ENCODE assay signal across 11 cellular contexts in genomic region chr4:17781831-17782287, GRCh38. TPM values are rescaled to one million over a fixed set of nuclear protein-coding genes. Genes with fewer than 3 reads are reported as not detected.
DNase-seq lines count a peak whose midpoint lies in the region; ATAC-seq, FAIRE-seq and TF ChIP-seq lines count a peak whose summit lies in the region.
"Had no signal": no experiment of that assay in that cellular context is flagged by ENCODE, and none has a peak within 500 bp of the region (broad histone marks: within the 10 kb centered on the region; RNA-seq: fewer than 3 reads in every experiment).

No MANE protein-coding gene starts in this region.

- TF ChIP-seq CTCF in SK-N-SH (IDR thresholded peaks at IDR 0.05) (no peak), K562 (IDR thresholded peaks at IDR 0.05 in 2 of 3, conservative IDR thresholded peaks at IDR 0.05 in 1 of 3; ENCODE audit: insufficient read depth in 2 of 3, low read depth in 1 of 3, low read length in 3 of 3) (no peak), keratinocyte (optimal IDR thresholded peaks at IDR 0.05 in 1 of 3, IDR thresholded peaks at IDR 0.05 in 1 of 3, conservative IDR thresholded peaks at IDR 0.05 in 1 of 3; ENCODE audit: extremely low read depth in 1 of 3, insufficient read depth in 2 of 3, low read length in 3 of 3) (no peak), stomach (IDR thresholded peaks at IDR 0.05) (no peak)

- POLR2A ChIA-PET in SK-N-SH (lab: Yijun Ruan, JAX) (no interaction called here), K562 (lab: Yijun Ruan, JAX) (interaction anchor here (0.6 kb wide), 1 partner anchor 146 kb away, joined by 3 read pairs; no protein-coding TSS in a partner anchor)

- dilution Hi-C loops in keratinocyte (cut with MboI; ENCODE audit: extremely low pct_ligation_motif_present, low sequenced_read_pairs), result no loop called here

- H3K27me3 ChIP-seq in SK-N-SH (ENCODE audit: insufficient read depth) (no peaks in the 10 kb centered on the region), K562 (ENCODE audit: control insufficient read depth in 2 of 2, insufficient read depth in 2 of 2, low read length in 2 of 2) (peaks cover 13 to 30% of the 10 kb centered on the region in 2 experiments; a peak in 4 of 5 replicates), keratinocyte (ENCODE audit: control insufficient read depth, extremely low read depth, insufficient read depth, low read length) (peaks cover 23% of the 10 kb centered on the region), stomach (peaks cover 0 to 36% (median 19%) of the 10 kb centered on the region in 3 donors)

- H3K9ac ChIP-seq in SK-N-SH (no peak overlapping the region), K562 (ENCODE audit: insufficient read depth in 1 of 2, low read depth in 2 of 2, low read length in 2 of 2) (no peak overlapping the region), keratinocyte (ENCODE audit: control insufficient read depth, extremely low read depth, insufficient read depth, low read length) (no peak overlapping the region)

- no peaks in the 10 kb centered on the region for H3K9me2 ChIP-seq in SK-N-SH

- H3K9me1 ChIP-seq in K562 (ENCODE audit: control insufficient read depth, insufficient read depth, low read length), result no peaks in the 10 kb centered on the region
- H3K9me1 ChIP-seq in keratinocyte (ENCODE audit: control insufficient read depth, extremely low read depth, insufficient read depth, low read length), result no peaks in the 10 kb centered on the region

- TF ChIP-seq POLR2A in K562 (conservative IDR thresholded peaks at IDR 0.05) (no peak), stomach (IDR thresholded peaks at IDR 0.05) (no peak)

- CTCF ChIA-PET in SK-N-SH (lab: Yijun Ruan, JAX), result interaction anchor here (1.5 kb wide), 1 partner anchor 233 kb away, joined by 3 read pairs; no protein-coding TSS in a partner anchor
- CTCF ChIA-PET in K562 (lab: Yijun Ruan, JAX; ENCODE audit: low intra/inter-chr PET ratio), result no interaction called here

- DNase-seq in SK-N-SH (no peak), K562 (ENCODE audit: extremely low read depth in 1 of 4, low spot score in 3 of 4) (no peak), keratinocyte (ENCODE audit: low read depth, low spot score) (no peak), stomach (no peak), epidermal melanocyte (ENCODE audit: insufficient read length, low spot score) (no peak), OCI-M1 (lab: John Stamatoyannopoulos, UW) (no peak)
- DNase-seq: ACHN; activated CD4-positive, CD25-positive, alpha-beta regulatory T cell; NCI-H2081 treated with DMSO at 0.1 percent for 48 hours had no signal

- in situ Hi-C loops in K562 (cut with MboI), result no loop called here

- intact Hi-C loops in K562 (cut with micrococcal nuclease), result no loop called here
- intact Hi-C loops in stomach (cut with DNase I; ENCODE audit: low total_unique reads), result no loop called here

- H3K9me3 ChIP-seq in SK-N-SH (no peaks in the 10 kb centered on the region), K562 (replicated peaks; ENCODE audit: control insufficient read depth, insufficient read depth, low read depth, low read length) (no peaks in the 10 kb centered on the region), keratinocyte (ENCODE audit: control insufficient read depth, low read depth, low read length) (no peaks in the 10 kb centered on the region), stomach (no peaks in the 10 kb centered on the region)

- peaks cover 0 to under 1% of the 10 kb centered on the region in 2 experiments; a peak in 2 of 4 replicates for H3K4me1 ChIP-seq in SK-N-SH (ENCODE audit: control insufficient read depth in 1 of 2, insufficient read depth in 2 of 2, low read depth in 1 of 2, low read length in 1 of 2)
- H3K4me1 ChIP-seq in K562 (replicated peaks in 1 of 2; ENCODE audit: control insufficient read depth in 2 of 2, insufficient read depth in 2 of 2, low read length in 2 of 2), result peaks cover 0 to 12% of the 10 kb centered on the region in 2 experiments; a peak in 1 of 5 replicates
- H3K4me1 ChIP-seq in keratinocyte (ENCODE audit: control insufficient read depth, extremely low read depth, insufficient read depth, low read length), result peaks cover 15% of the 10 kb centered on the region
- H3K4me1 ChIP-seq in stomach, result peaks cover 16 to 27% (median 20%) of the 10 kb centered on the region in 4 donors

- TF ChIP-seq EP300 in SK-N-SH (IDR thresholded peaks at IDR 0.05; ENCODE audit: borderline replicate concordance in 1 of 2, low read depth in 1 of 2, low read length in 1 of 2) (no peak), K562 (IDR thresholded peaks at IDR 0.05; ENCODE audit: low read length) (no peak), stomach (IDR thresholded peaks at IDR 0.05) (no peak)

- no TSS peak for BruUV-seq in K562 (replicated peaks; lab: Mats Ljungman, UMichigan)

- no peak overlapping the region for H3K27ac ChIP-seq in SK-N-SH (ENCODE audit: low read depth in 2 of 2, low read length in 1 of 2)
- H3K27ac ChIP-seq in K562 (ENCODE audit: extremely low read depth, low read depth, low read length), result no peak overlapping the region
- no peak overlapping the region for H3K27ac ChIP-seq in keratinocyte (ENCODE audit: control insufficient read depth, insufficient read depth, low read length)
- H3K27ac ChIP-seq in stomach, result no peak overlapping the region

- TF ChIP-seq RAD21 in SK-N-SH (IDR thresholded peaks at IDR 0.05; ENCODE audit: low read length) (no peak), K562 (CRISPR knock-in tag; conservative IDR thresholded peaks at IDR 0.05 in 1 of 2, IDR thresholded peaks at IDR 0.05 in 1 of 2) (no peak)

- no peak overlapping the region for H2AFZ ChIP-seq in SK-N-SH (ENCODE audit: low read depth)
- H2AFZ ChIP-seq in K562 (ENCODE audit: low read depth, low read length), result no peak overlapping the region
- no peak overlapping the region for H2AFZ ChIP-seq in keratinocyte (ENCODE audit: control insufficient read depth, low read length)

- FAIRE-seq in K562 (lab: Jason Lieb, UNC) (no peak), keratinocyte (lab: Jason Lieb, UNC) (no peak)

- H4K20me1 ChIP-seq in SK-N-SH (ENCODE audit: insufficient read depth) (no peaks in the 10 kb centered on the region), K562 (replicated peaks; ENCODE audit: control insufficient read depth, insufficient read depth, low read length) (no peaks in the 10 kb centered on the region), keratinocyte (ENCODE audit: control insufficient read depth, extremely low read depth, insufficient read depth, low read length) (no peaks in the 10 kb centered on the region)

- H3K4me3 ChIP-seq in SK-N-SH (ENCODE audit: low read depth in 2 of 2, low read length in 1 of 2) (no peak overlapping the region; a peak in 1 of 4 replicates), K562 (no peak overlapping the region), keratinocyte (ENCODE audit: control insufficient read depth in 2 of 3, extremely low read depth in 1 of 3, insufficient read depth in 2 of 3, low read depth in 1 of 3, low read length in 3 of 3) (peak overlapping the region; percentile 33 to 65 (median 56)), stomach (peak overlapping the region; percentile 35 to 62 (median 48))

- no peaks in the 10 kb centered on the region for H3K36me3 ChIP-seq in SK-N-SH (replicated peaks in 1 of 2; ENCODE audit: control insufficient read depth in 1 of 2, insufficient read depth in 2 of 2, low read length in 1 of 2)
- H3K36me3 ChIP-seq in K562 (ENCODE audit: control insufficient read depth, insufficient read depth, low read length), result no peaks in the 10 kb centered on the region
- H3K36me3 ChIP-seq in keratinocyte (ENCODE audit: control insufficient read depth in 2 of 2, extremely low read depth in 1 of 2, insufficient read depth in 2 of 2, low read length in 2 of 2), result no peaks in the 10 kb centered on the region
- no peaks in the 10 kb centered on the region for H3K36me3 ChIP-seq in stomach

- 0 out of 2 replicates have a peak overlapping the region, but pooled peaks have one; percentile 57 for H3K4me2 ChIP-seq in SK-N-SH
- no peak overlapping the region for H3K4me2 ChIP-seq in K562 (ENCODE audit: insufficient read depth, low read length)
- H3K4me2 ChIP-seq in keratinocyte (ENCODE audit: control insufficient read depth, extremely low read depth, insufficient read depth, low read depth, low read length), result peak overlapping the region; percentile 87

- no peaks in the 10 kb centered on the region for H3K79me2 ChIP-seq in SK-N-SH (ENCODE audit: insufficient read depth)
- no peaks in the 10 kb centered on the region for H3K79me2 ChIP-seq in K562 (ENCODE audit: control insufficient read depth, insufficient read depth, low read length)
- no peaks in the 10 kb centered on the region for H3K79me2 ChIP-seq in keratinocyte (ENCODE audit: control insufficient read depth, insufficient read depth, low read length)

- WGBS in SK-N-SH (ENCODE audit: low lambda C conversion rate), result 75% methylated on average over 27 of the region's 27 CpGs
- WGBS in K562 (ENCODE audit: insufficient coverage, low coverage, missing lambda C conversion rate), result 46% methylated on average over 22 of the region's 27 CpGs
- WGBS in stomach, 5 donors, result 8 to 16% (median 14%) methylated on average over 27 of the region's 27 CpGs

- no peaks in the 10 kb centered on the region for H3F3A ChIP-seq in SK-N-SH (replicated peaks; ENCODE audit: insufficient read depth)

- ATAC-seq in SK-N-SH treated with all-trans-retinoic acid at 6 μM for 48 hours (no peak), K562 (no peak), GM21825 (IDR thresholded peaks at IDR 0.05; ENCODE audit: unreplicated experiment) (no peak)

RNA-seq across cellular contexts. Expression of gene FAM184B, which starts 0.4 kb away (rescaled TPM):
- not detected in 2 replicates for polyA plus RNA-seq in SK-N-SH (2012; rRNA removed)
- polyA plus RNA-seq in SK-N-SH (2012; cell fraction: cytosol; rRNA removed), result under 0.01 TPM in 2 replicates
- 0.04 TPM in 1 of 2 replicates, not detected in the other for polyA plus RNA-seq in SK-N-SH (2012; cell fraction: nucleus; rRNA removed)
- total RNA-seq in K562 (2011; cell fraction: chromatin; rRNA removed; ENCODE audit: low replicate concordance), result not detected in 2 replicates
- not detected in 2 replicates for total RNA-seq in K562 (2011; cell fraction: nucleolus; rRNA removed)
- not detected in 2 replicates for total RNA-seq in K562 (2011; cell fraction: nucleoplasm; rRNA removed)
- 0.04 TPM in 1 of 2 replicates, not detected in the other for total RNA-seq in K562 (2014; rRNA removed)
- total RNA-seq in K562 (2014; rRNA removed; fragmentation: Illumina TruSeq; extraction: Trizol), result not detected in 2 replicates
- total RNA-seq in K562 (2015; rRNA removed; fragmentation: Illumina TruSeq; extraction: Trizol), result not detected in 2 replicates
- total RNA-seq in K562 (2021), result not detected in 2 replicates
- polyA plus RNA-seq in K562 (2011; rRNA removed), result not detected in 2 replicates
- not detected in 2 replicates for polyA plus RNA-seq in K562 (2011; cell fraction: cytosol; rRNA removed)
- not detected in 2 replicates for polyA plus RNA-seq in K562 (2011; cell fraction: nucleus; rRNA removed)
- polyA plus RNA-seq in K562 (2012), result not detected in 2 replicates
- not detected in 2 replicates for polyA plus RNA-seq in K562 (2014; fragmentation: Illumina TruSeq; extraction: Trizol)
- not detected for polyA plus RNA-seq in K562 (2014; fragmentation: Nextera tagmentation; extraction: Ambion mirVana)
- not detected in 2 replicates for polyA plus RNA-seq in K562 (2014; rRNA removed)
- polyA minus RNA-seq in K562 (2011; rRNA and poly(A)+ RNA removed), result not detected in 2 replicates
- polyA minus RNA-seq in K562 (2011; cell fraction: cytosol; rRNA and poly(A)+ RNA removed), result not detected in 2 replicates
- not detected in 2 replicates for polyA minus RNA-seq in K562 (2011; cell fraction: nucleus; rRNA and poly(A)+ RNA removed)
- 0.01 TPM in 3 replicates for polyA plus RNA-seq in keratinocyte
- not detected for polyA plus RNA-seq in keratinocyte (2011; ENCODE audit: low read depth)
- polyA plus RNA-seq in keratinocyte (2011; cell fraction: cytosol; rRNA removed), result 0.01 TPM in 1 of 2 replicates, not detected in the other
- 0.01 TPM in 2 replicates for polyA plus RNA-seq in keratinocyte (2011; cell fraction: nucleus; rRNA removed)
- polyA plus RNA-seq in keratinocyte (2012; ENCODE audit: low replicate concordance), result not detected in 2 replicates
- polyA minus RNA-seq in keratinocyte, result not detected in 3 replicates
- not detected for polyA minus RNA-seq in keratinocyte (2011; cell fraction: cytosol; rRNA and poly(A)+ RNA removed)
- 0.08 TPM in 1 of 2 replicates, not detected in the other for polyA minus RNA-seq in keratinocyte (2011; cell fraction: nucleus; rRNA and poly(A)+ RNA removed)
- total RNA-seq in stomach, result under 1 TPM in 1 of 5 donors, not detected in 4; 0.18 TPM
- under 1 TPM in 1 of 3 donors, not detected in 2; 0.08 TPM for polyA plus RNA-seq in stomach

RNA-seq across cellular contexts. Expression of gene DCAF16, which starts 28.7 kb away (rescaled TPM):
- polyA plus RNA-seq in SK-N-SH (2012; rRNA removed) (23.5 and 28.5 TPM in 2 replicates), K562 (2011; rRNA removed) (81.6 and 84.1 TPM in 2 replicates), K562 (2014; fragmentation: Illumina TruSeq; extraction: Trizol) (58.0 and 68.3 TPM in 2 replicates), K562 (2014; fragmentation: Nextera tagmentation; extraction: Ambion mirVana) (10 to 100 TPM; 20.5 to 23.8 TPM), K562 (2014; rRNA removed) (48.8 and 49.5 TPM in 2 replicates), keratinocyte (13.0 to 16.2 TPM (median 13.8 TPM) in 3 replicates), stomach (1 to 10 TPM; 4.9 to 8.7 (median 6.5) TPM)
- 18.6 and 19.5 TPM in 2 replicates for polyA plus RNA-seq in SK-N-SH (2012; cell fraction: cytosol; rRNA removed)
- 46.3 and 48.0 TPM in 2 replicates for polyA plus RNA-seq in SK-N-SH (2012; cell fraction: nucleus; rRNA removed)
- total RNA-seq in K562 (2011; cell fraction: chromatin; rRNA removed; ENCODE audit: low replicate concordance), result 66.5 and 95.8 TPM in 2 replicates
- 40.5 and 45.7 TPM in 2 replicates for total RNA-seq in K562 (2011; cell fraction: nucleolus; rRNA removed)
- total RNA-seq in K562 (2011; cell fraction: nucleoplasm; rRNA removed), result 69.2 and 104 TPM in 2 replicates
- total RNA-seq in K562 (2014; rRNA removed) (69.3 and 76.5 TPM in 2 replicates), K562 (2014; rRNA removed; fragmentation: Illumina TruSeq; extraction: Trizol) (67.8 and 77.4 TPM in 2 replicates), K562 (2015; rRNA removed; fragmentation: Illumina TruSeq; extraction: Trizol) (62.8 and 71.8 TPM in 2 replicates), K562 (2021) (77.5 and 82.8 TPM in 2 replicates), stomach (10 to 100 TPM in 4 of 5 donors, 1 to 10 TPM in 1; 2.9 to 49.8 (median 24.0) TPM)
- polyA plus RNA-seq in K562 (2011; cell fraction: cytosol; rRNA removed), result 33.8 and 46.6 TPM in 2 replicates
- polyA plus RNA-seq in K562 (2011; cell fraction: nucleus; rRNA removed), result 68.6 and 69.7 TPM in 2 replicates
- polyA plus RNA-seq in K562 (2012), result 36.6 and 44.9 TPM in 2 replicates
- 77.5 and 80.3 TPM in 2 replicates for polyA minus RNA-seq in K562 (2011; rRNA and poly(A)+ RNA removed)
- polyA minus RNA-seq in K562 (2011; cell fraction: cytosol; rRNA and poly(A)+ RNA removed), result 53.7 and 54.0 TPM in 2 replicates
- 35.4 and 53.0 TPM in 2 replicates for polyA minus RNA-seq in K562 (2011; cell fraction: nucleus; rRNA and poly(A)+ RNA removed)
- 3.3 TPM for polyA plus RNA-seq in keratinocyte (2011; ENCODE audit: low read depth)
- polyA plus RNA-seq in keratinocyte (2011; cell fraction: cytosol; rRNA removed), result 8.6 and 12.1 TPM in 2 replicates
- 22.8 and 23.3 TPM in 2 replicates for polyA plus RNA-seq in keratinocyte (2011; cell fraction: nucleus; rRNA removed)
- 8.5 TPM in 2 replicates for polyA plus RNA-seq in keratinocyte (2012; ENCODE audit: low replicate concordance)
- polyA minus RNA-seq in keratinocyte, result 1.9 to 11.8 TPM (median 6.0 TPM) in 3 replicates
- 16.5 TPM for polyA minus RNA-seq in keratinocyte (2011; cell fraction: cytosol; rRNA and poly(A)+ RNA removed)
- polyA minus RNA-seq in keratinocyte (2011; cell fraction: nucleus; rRNA and poly(A)+ RNA removed), result 12.3 and 20.6 TPM in 2 replicates

RNA-seq across cellular contexts. Expression of gene NCAPG, which starts 28.9 kb away (rescaled TPM):
- 4.8 and 5.4 TPM in 2 replicates for polyA plus RNA-seq in SK-N-SH (2012; rRNA removed)
- 6.8 and 7.0 TPM in 2 replicates for polyA plus RNA-seq in SK-N-SH (2012; cell fraction: cytosol; rRNA removed)
- polyA plus RNA-seq in SK-N-SH (2012; cell fraction: nucleus; rRNA removed), result 3.8 and 6.3 TPM in 2 replicates
- total RNA-seq in K562 (2011; cell fraction: chromatin; rRNA removed; ENCODE audit: low replicate concordance), result 53.0 and 175 TPM in 2 replicates
- 22.2 and 24.9 TPM in 2 replicates for total RNA-seq in K562 (2011; cell fraction: nucleolus; rRNA removed)
- 39.8 and 43.6 TPM in 2 replicates for total RNA-seq in K562 (2011; cell fraction: nucleoplasm; rRNA removed)
- total RNA-seq in K562 (2014; rRNA removed), result 53.0 and 56.6 TPM in 2 replicates
- 102 and 119 TPM in 2 replicates for total RNA-seq in K562 (2014; rRNA removed; fragmentation: Illumina TruSeq; extraction: Trizol)
- 74.8 and 76.7 TPM in 2 replicates for total RNA-seq in K562 (2015; rRNA removed; fragmentation: Illumina TruSeq; extraction: Trizol)
- 72.9 and 73.4 TPM in 2 replicates for total RNA-seq in K562 (2021)
- polyA plus RNA-seq in K562 (2011; rRNA removed), result 62.8 and 102 TPM in 2 replicates
- 12.7 and 24.5 TPM in 2 replicates for polyA plus RNA-seq in K562 (2011; cell fraction: cytosol; rRNA removed)
- polyA plus RNA-seq in K562 (2011; cell fraction: nucleus; rRNA removed), result 43.1 and 68.4 TPM in 2 replicates
- polyA plus RNA-seq in K562 (2012), result 50.5 and 51.2 TPM in 2 replicates
- 62.8 and 65.3 TPM in 2 replicates for polyA plus RNA-seq in K562 (2014; fragmentation: Illumina TruSeq; extraction: Trizol)
- polyA plus RNA-seq in K562 (2014; fragmentation: Nextera tagmentation; extraction: Ambion mirVana), result 10 to 100 TPM; 25.6 to 30.5 TPM
- polyA plus RNA-seq in K562 (2014; rRNA removed), result 55.6 and 63.4 TPM in 2 replicates
- polyA minus RNA-seq in K562 (2011; rRNA and poly(A)+ RNA removed), result 122 and 127 TPM in 2 replicates
- polyA minus RNA-seq in K562 (2011; cell fraction: cytosol; rRNA and poly(A)+ RNA removed), result 23.3 and 38.6 TPM in 2 replicates
- 47.9 and 83.9 TPM in 2 replicates for polyA minus RNA-seq in K562 (2011; cell fraction: nucleus; rRNA and poly(A)+ RNA removed)
- polyA plus RNA-seq in keratinocyte, result 1.8 to 18.0 TPM (median 8.8 TPM) in 3 replicates
- 1.1 TPM for polyA plus RNA-seq in keratinocyte (2011; ENCODE audit: low read depth)
- 2.3 and 4.1 TPM in 2 replicates for polyA plus RNA-seq in keratinocyte (2011; cell fraction: cytosol; rRNA removed)
- polyA plus RNA-seq in keratinocyte (2011; cell fraction: nucleus; rRNA removed), result 2.0 and 3.0 TPM in 2 replicates
- polyA plus RNA-seq in keratinocyte (2012; ENCODE audit: low replicate concordance), result 0.31 and 11.8 TPM in 2 replicates
- polyA minus RNA-seq in keratinocyte, result 1.3 to 12.4 TPM (median 4.1 TPM) in 3 replicates
- polyA minus RNA-seq in keratinocyte (2011; cell fraction: cytosol; rRNA and poly(A)+ RNA removed), result 7.5 TPM
- polyA minus RNA-seq in keratinocyte (2011; cell fraction: nucleus; rRNA and poly(A)+ RNA removed), result 1.4 and 2.9 TPM in 2 replicates
- 10 to 100 TPM in 2 of 5 donors, 1 to 10 TPM in 3; 1.3 to 16.3 (median 6.2) TPM for total RNA-seq in stomach
- 1 to 10 TPM in 2 of 3 donors, under 1 TPM in 1; 0.61 to 5.3 (median 2.5) TPM for polyA plus RNA-seq in stomach

Comparison
In these comparisons a context has a peak if more than half of its experiments do, and no peak if none do; other contexts are left out.
1. H3K4me3 ChIP-seq: peak in keratinocyte (3 of 3) and stomach (4 of 4); none in SK-N-SH (0 of 2) and K562 (single experiment).
2. Of the 27 proteins assayed by ChIP-seq in both K562 and SK-N-SH: peak only in K562: NFIC and ZBTB33; only in SK-N-SH: none; in both: none; in neither: 25.